Comparison of ENCODE assay signal across 12 cellular contexts in the genomic region with DNA sequence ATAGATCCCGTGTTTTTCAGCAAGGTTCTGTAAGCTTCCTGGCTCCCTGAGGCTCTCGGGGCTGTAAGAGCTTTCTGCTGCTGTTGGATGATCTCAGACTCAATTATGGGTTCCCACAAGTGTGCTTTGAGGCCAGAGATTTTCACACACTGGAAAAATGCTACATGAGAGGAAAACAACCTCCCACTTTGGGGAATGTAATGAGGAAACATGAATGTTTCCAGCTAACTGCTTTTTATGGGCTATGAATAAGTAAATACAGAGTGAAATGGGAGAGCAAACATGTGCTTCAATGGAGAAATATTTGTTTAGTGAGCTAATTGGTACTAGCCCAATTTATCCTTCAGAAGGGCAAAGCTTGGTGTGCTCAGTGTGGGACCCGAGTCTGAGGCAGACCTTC.
A peak's percentile ranks its signal among the peaks of the same experiment; 100 is the strongest.
DNase-seq lines count a peak whose midpoint lies in the region; ATAC-seq, FAIRE-seq and TF ChIP-seq lines count a peak whose summit lies in the region.
"Had no signal": no experiment of that assay in that cellular context is flagged by ENCODE, and none has a peak within 500 bp of the region (broad histone marks: within the 10 kb centered on the region; RNA-seq: fewer than 3 reads in every experiment).

No MANE protein-coding gene starts in this region.

- H3K9me3 Mint-ChIP-seq in activated CD4-positive, alpha-beta T cell treated with anti-CD3 and anti-CD28 coated beads for 36 hours (ENCODE audit: low read depth), result peaks cover 3% of the 10 kb centered on the region

- no peaks in the 10 kb centered on the region for H3K27me3 ChIP-seq in endothelial cell of umbilical vein (ENCODE audit: control insufficient read depth in 2 of 2, insufficient read depth in 2 of 2, low read length in 2 of 2)
- no peaks in the 10 kb centered on the region for H3K27me3 ChIP-seq in osteoblast (ENCODE audit: insufficient read depth, low read length)

- H3K4me1 ChIP-seq in endothelial cell of umbilical vein (ENCODE audit: control insufficient read depth, extremely low read depth, insufficient read depth, low read length) (peaks cover 6% of the 10 kb centered on the region), osteoblast (ENCODE audit: insufficient read depth, low read length) (peaks cover 7% of the 10 kb centered on the region)

- intact Hi-C loops in endothelial cell of umbilical vein (cut with micrococcal nuclease), result no loop called here
- intact Hi-C loops in activated CD4-positive, alpha-beta T cell treated with anti-CD3 and anti-CD28 coated beads for 36 hours (cut with DNase I, micrococcal nuclease), result no loop called here

- DNase-seq in DMS53 (lab: John Stamatoyannopoulos, UW) (peak; percentile 77), NCI-H2081 treated with DMSO at 0.1 percent for 48 hours (lab: John Stamatoyannopoulos, UW) (peak; percentile 87), endothelial cell of umbilical vein (ENCODE audit: low read depth, low spot score) (no peak), osteoblast (ENCODE audit: insufficient read length, low spot score, missing footprints) (peak; percentile 29), NCI-H187 treated with DMSO at 0.1 percent for 48 hours (lab: John Stamatoyannopoulos, UW) (no peak)
- no peak for DNase-seq in activated CD4-positive, alpha-beta T cell treated with anti-CD3 and anti-CD28 coated beads for 36 hours
- DNase-seq: dorsolateral prefrontal cortex, HCEC 1CT had no signal

- H3K4me1 Mint-ChIP-seq in activated CD4-positive, alpha-beta T cell treated with anti-CD3 and anti-CD28 coated beads for 36 hours, result no peaks in the 10 kb centered on the region
- H3K4me1 Mint-ChIP-seq: activated T-helper 17 cell treated with anti-CD3 and anti-CD28 coated beads, Interleukin-2, amount 50 U/mL, for 72 hours had no signal

- BruUV-seq in endothelial cell of umbilical vein (replicated peaks; lab: Mats Ljungman, UMichigan), result no TSS peak

- H3K36me3 Mint-ChIP-seq in activated CD4-positive, alpha-beta T cell treated with anti-CD3 and anti-CD28 coated beads for 36 hours (ENCODE audit: low read depth), result no peaks in the 10 kb centered on the region

- no peak overlapping the region for H3K4me2 ChIP-seq in endothelial cell of umbilical vein (ENCODE audit: insufficient read depth, low read length)
- H3K4me2 ChIP-seq in osteoblast (ENCODE audit: insufficient read depth, low read length), result peak overlapping the region; percentile 21

- H3K4me3 ChIP-seq in endothelial cell of umbilical vein (replicated peaks in 1 of 3; ENCODE audit: insufficient read depth in 1 of 3, low read depth in 1 of 3, low read length in 3 of 3) (no peak overlapping the region), osteoblast (ENCODE audit: insufficient read depth, low read length) (no peak overlapping the region)
- H3K4me3 ChIP-seq: dorsolateral prefrontal cortex had no signal

- H2AFZ ChIP-seq in endothelial cell of umbilical vein (ENCODE audit: low read depth, low read length) (no peak overlapping the region), osteoblast (ENCODE audit: low read length) (peak overlapping the region; percentile 49)

- TF ChIP-seq POLR2A in endothelial cell of umbilical vein (IDR thresholded peaks at IDR 0.05; ENCODE audit: low read depth, low read length), result no peak

- POLR2A ChIA-PET in endothelial cell of umbilical vein (lab: Charles Lee), result no interaction called here
- POLR2A ChIA-PET in activated CD4-positive, alpha-beta T cell treated with anti-CD3 and anti-CD28 coated beads for 36 hours (lab: Charles Lee), result no interaction called here

- no peak overlapping the region for H3K4me3 Mint-ChIP-seq in activated CD4-positive, alpha-beta T cell treated with anti-CD3 and anti-CD28 coated beads for 36 hours
- H3K4me3 Mint-ChIP-seq: activated T-helper 17 cell treated with anti-CD3 and anti-CD28 coated beads, Interleukin-2, amount 50 U/mL, for 72 hours had no signal

- no peaks in the 10 kb centered on the region for H3K27me3 Mint-ChIP-seq in activated CD4-positive, alpha-beta T cell treated with anti-CD3 and anti-CD28 coated beads for 36 hours

- no peak overlapping the region for H3K27ac Mint-ChIP-seq in activated CD4-positive, alpha-beta T cell treated with anti-CD3 and anti-CD28 coated beads for 36 hours
- H3K27ac Mint-ChIP-seq: activated T-helper 17 cell treated with anti-CD3 and anti-CD28 coated beads, Interleukin-2, amount 50 U/mL, for 72 hours had no signal

- H3K36me3 ChIP-seq in endothelial cell of umbilical vein (ENCODE audit: control insufficient read depth in 2 of 2, extremely low read depth in 1 of 2, insufficient read depth in 2 of 2, low read length in 2 of 2), result peaks cover 0 to 8% of the 10 kb centered on the region in 2 experiments
- H3K36me3 ChIP-seq in osteoblast (ENCODE audit: insufficient read depth, low read length), result no peaks in the 10 kb centered on the region

- CTCF ChIA-PET in endothelial cell of umbilical vein (lab: Charles Lee), result interaction anchor here (1.1 kb wide), 1 partner anchor 10 kb away, joined by 3 read pairs; no protein-coding TSS in a partner anchor
- CTCF ChIA-PET in activated CD4-positive, alpha-beta T cell treated with anti-CD3 and anti-CD28 coated beads for 36 hours (lab: Charles Lee), result no interaction called here

- H3K79me2 ChIP-seq in endothelial cell of umbilical vein (ENCODE audit: control insufficient read depth, insufficient read depth, low read length) (peaks cover 17% of the 10 kb centered on the region), osteoblast (ENCODE audit: insufficient read depth, low read length) (no peaks in the 10 kb centered on the region)

- dilution Hi-C loops in endothelial cell of umbilical vein (cut with MboI; ENCODE audit: extremely low pct_ligation_motif_present, low sequenced_read_pairs), result no loop called here

- no peak overlapping the region for H3K9ac ChIP-seq in endothelial cell of umbilical vein (replicated peaks; ENCODE audit: extremely low read depth, insufficient read depth, low read length)

- peaks cover 4% of the 10 kb centered on the region for H3K9me3 ChIP-seq in endothelial cell of umbilical vein (replicated peaks; ENCODE audit: control insufficient read depth, insufficient read depth, low read length)
- H3K9me3 ChIP-seq in osteoblast (ENCODE audit: low read depth, low read length), result no peaks in the 10 kb centered on the region

- no peak overlapping the region for H3K27ac ChIP-seq in endothelial cell of umbilical vein (ENCODE audit: insufficient read depth, low read depth, low read length)
- peak overlapping the region; percentile 3 for H3K27ac ChIP-seq in osteoblast (ENCODE audit: low read depth, low read length)
- H3K27ac ChIP-seq: dorsolateral prefrontal cortex, HL-60 had no signal

- TF ChIP-seq CTCF in endothelial cell of umbilical vein (IDR thresholded peaks at IDR 0.05; ENCODE audit: extremely low read depth in 1 of 2, insufficient read depth in 1 of 2, low read depth in 1 of 2, low read length in 2 of 2) (no peak), osteoblast (IDR thresholded peaks at IDR 0.05; ENCODE audit: extremely low read depth, low read depth, low read length) (no peak)

- no peaks in the 10 kb centered on the region for H4K20me1 ChIP-seq in endothelial cell of umbilical vein (replicated peaks; ENCODE audit: control insufficient read depth, extremely low read depth, insufficient read depth, low read length)
- H4K20me1 ChIP-seq in osteoblast (ENCODE audit: insufficient read depth, low read length), result no peaks in the 10 kb centered on the region

- H3K9me1 ChIP-seq in endothelial cell of umbilical vein (replicated peaks; ENCODE audit: control insufficient read depth, extremely low read depth, insufficient read depth, low read length), result no peaks in the 10 kb centered on the region

- no peak for FAIRE-seq in endothelial cell of umbilical vein (lab: Jason Lieb, UNC)

- ATAC-seq in GM19023 (IDR thresholded peaks at IDR 0.05; ENCODE audit: unreplicated experiment) (no peak), HG03460 (IDR thresholded peaks at IDR 0.05; ENCODE audit: unreplicated experiment) (no peak)
- no peak for ATAC-seq in activated CD4-positive, alpha-beta T cell treated with anti-CD3 and anti-CD28 coated beads for 36 hours
- ATAC-seq: activated T-helper 17 cell treated with anti-CD3 and anti-CD28 coated beads, Interleukin-2, amount 50 U/mL, for 72 hours had no signal

TF ChIP-seq in endothelial cell of umbilical vein, 7 proteins besides CTCF, POLR2A, EP300 and RAD21:
- TF ChIP-seq POLR2AphosphoS5 (IDR thresholded peaks at IDR 0.05; ENCODE audit: insufficient read depth, low read depth, low read length) (peak; percentile 17), EZH2 (IDR thresholded peaks at IDR 0.05; ENCODE audit: borderline replicate concordance, low read depth, low read length, severe bottlenecking) (no peak)
- TF ChIP-seq, protein P1, sequence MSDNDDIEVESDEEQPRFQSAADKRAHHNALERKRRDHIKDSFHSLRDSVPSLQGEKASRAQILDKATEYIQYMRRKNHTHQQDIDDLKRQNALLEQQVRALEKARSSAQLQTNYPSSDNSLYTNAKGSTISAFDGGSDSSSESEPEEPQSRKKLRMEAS (IDR thresholded peaks at IDR 0.05; ENCODE audit: insufficient read depth, insufficient read length), result no peak

Comparison
In these comparisons a context has a peak if more than half of its experiments do, and no peak if none do; other contexts are left out.
1. DNase-seq: peak in DMS53 (single experiment), NCI-H2081 treated with DMSO at 0.1 percent for 48 hours (single experiment) and osteoblast (single experiment); none in endothelial cell of umbilical vein (single experiment), activated CD4-positive, alpha-beta T cell treated with anti-CD3 and anti-CD28 coated beads for 36 hours (single experiment) and NCI-H187 treated with DMSO at 0.1 percent for 48 hours (single experiment).